In genomic region chr21:28252923-28253322, GRCh38 we compare ENCODE assay signal across 19 cellular contexts.
"Had no signal": no experiment of that assay in that cellular context is flagged by ENCODE, and none has a peak within 500 bp of the region (broad histone marks: within the 10 kb centered on the region; RNA-seq: fewer than 3 reads in every experiment).

No MANE protein-coding gene starts in this region.

- H3K36me3 ChIP-seq: colonic mucosa, left ventricle myocardium inferior, stomach, upper lobe of left lung, WERI-Rb-1 had no signal

- H3K4me1 ChIP-seq: colonic mucosa, psoas muscle, testis, upper lobe of left lung had no signal

- ATAC-seq: activated CD8-positive, alpha-beta memory T cell treated with anti-CD3 and anti-CD28 coated beads, Interleukin-2, amount 10 ng/mL, durations not matched to agents 7 days and 5 days; psoas muscle; sciatic nerve; T-cell had no signal

- H3K9me3 ChIP-seq: colonic mucosa, left ventricle myocardium inferior, psoas muscle, stomach, testis, upper lobe of left lung had no signal

- H3K4me3 ChIP-seq: colonic mucosa, left ventricle myocardium inferior, psoas muscle, stomach, testis, upper lobe of left lung had no signal

- H3K27me3 ChIP-seq: colonic mucosa, stomach, testis, upper lobe of left lung had no signal

- H3K27ac ChIP-seq: colonic mucosa, left ventricle myocardium inferior, psoas muscle, stomach, testis, upper lobe of left lung, WERI-Rb-1 had no signal

- DNase-seq: activated CD4-positive, alpha-beta T cell treated with anti-CD3 and anti-CD28 coated beads, Interleukin-2, amount 50 U/mL, for 48 hours; activated CD8-positive, alpha-beta memory T cell treated with anti-CD3 and anti-CD28 coated beads, Interleukin-2, amount 10 ng/mL, durations not matched to agents 7 days and 5 days; activated naive CD4-positive, alpha-beta T cell treated with anti-CD3 and anti-CD28 coated beads, Interleukin-2, amount 50 U/mL, for 16 hours; activated T-cell treated with anti-CD3 and anti-CD28 coated beads, Interleukin-2, amount 50 U/mL, for 1 hour; colonic mucosa; islet precursor cell; left ventricle myocardium inferior; nephron progenitor cell; occipital lobe; psoas muscle; stimulated activated CD4-positive, alpha-beta T cell treated with anti-CD3 and anti-CD28 coated beads, Interleukin-12 subunit alpha, Interleukin-12 subunit beta, amount 100 ng/mL, for 4 hours; stimulated activated CD4-positive, alpha-beta T cell treated with anti-CD3 and anti-CD28 coated beads, Interleukin-2, amount 100 ng/mL, for 24 hours; stomach; T-cell; T-helper 9 cell; testis; upper lobe of left lung; WERI-Rb-1 had no signal
